Comparison of ENCODE assay signal across 16 cellular contexts in the genomic region with DNA sequence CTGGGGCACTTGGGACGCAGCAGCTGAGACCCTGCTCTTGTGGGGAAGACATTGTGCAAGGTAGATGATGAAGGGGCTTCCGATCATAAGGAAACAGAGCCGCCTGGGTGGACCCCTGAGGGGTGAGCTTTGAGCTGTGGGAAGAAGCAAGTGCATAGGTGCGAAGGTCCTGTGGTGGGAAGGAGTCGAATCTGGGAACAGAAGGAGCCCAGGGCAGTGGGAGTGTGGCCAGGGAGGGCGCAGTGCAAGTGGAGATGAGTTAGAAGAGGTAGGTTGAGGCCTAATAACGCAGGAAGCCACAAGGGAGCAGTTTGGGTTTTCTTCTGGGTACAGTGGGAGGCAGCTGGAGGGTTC. TPM values are rescaled to one million over a fixed set of nuclear protein-coding genes. Genes with fewer than 3 reads are reported as not detected.
DNase-seq lines count a peak whose midpoint lies in the region; ATAC-seq, FAIRE-seq and TF ChIP-seq lines count a peak whose summit lies in the region.
"Had no signal": no experiment of that assay in that cellular context is flagged by ENCODE, and none has a peak within 500 bp of the region (broad histone marks: within the 10 kb centered on the region; RNA-seq: fewer than 3 reads in every experiment).

No MANE protein-coding gene starts in this region.

- no peak overlapping the region for H3K9ac ChIP-seq in GM12878 (ENCODE audit: control insufficient read depth, insufficient read depth, low read length)
- no peak overlapping the region for H3K9ac ChIP-seq in neural progenitor cell

- TF ChIP-seq RAD21 in GM12878 (IDR thresholded peaks at IDR 0.05; ENCODE audit: insufficient read depth, low read depth, low read length), result no peak

- no peak overlapping the region for H3K27ac ChIP-seq in CD8-positive, alpha-beta memory T cell (ENCODE audit: low read depth, low read length)
- peak overlapping the region; percentile 97 for H3K27ac ChIP-seq in GM12878 (ENCODE audit: control insufficient read depth, insufficient read depth)
- H3K27ac ChIP-seq in neural progenitor cell, result no peak overlapping the region
- H3K27ac ChIP-seq: C4-2B, lower lobe of right lung, skin epidermis had no signal

- in situ Hi-C loops in GM12878 (cut with MboI), result loop anchor here (5.0 kb wide), 1 partner anchor 81 kb away; no protein-coding TSS in a partner anchor

- H3K9me3 Mint-ChIP-seq in CD14-positive monocyte, result peaks cover 0 to 3% (median 0%) of the 10 kb centered on the region in 7 donors
- peaks cover 0 to 3% (median 0%) of the 10 kb centered on the region in 5 donors for H3K9me3 Mint-ChIP-seq in CD8-positive, alpha-beta memory T cell
- no peaks in the 10 kb centered on the region for H3K9me3 Mint-ChIP-seq in neural progenitor cell

- H3K36me3 Mint-ChIP-seq in CD14-positive monocyte, result peaks cover 84 to 95% of the 10 kb centered on the region in 2 donors
- peaks cover 7 to 93% (median 9%) of the 10 kb centered on the region in 3 donors for H3K36me3 Mint-ChIP-seq in CD8-positive, alpha-beta memory T cell
- H3K36me3 Mint-ChIP-seq in neural progenitor cell, result peaks cover 12% of the 10 kb centered on the region

- DNase-seq in CD14-positive monocyte (ENCODE audit: low spot score) (no peak), GM12878 (ENCODE audit: low read depth, low spot score) (no peak), neural progenitor cell (ENCODE audit: low spot score) (no peak), NCI-H1105 treated with DMSO at 0.1 percent for 48 hours (lab: John Stamatoyannopoulos, UW) (no peak), NCI-H2196 treated with DMSO at 0.1 percent for 48 hours (lab: John Stamatoyannopoulos, UW; ENCODE audit: unreplicated experiment) (no peak)
- peak in 1 of 5 donors; percentile 17 for DNase-seq in CD8-positive, alpha-beta memory T cell
- DNase-seq: cerebellar nuclear complex, IMR-90, NCI-H1105, SIG-M5 had no signal

- TF ChIP-seq CTCF in CD14-positive monocyte (IDR thresholded peaks at IDR 0.05) (no peak), GM12878 (IDR thresholded peaks at IDR 0.05 in 2 of 3, conservative IDR thresholded peaks at IDR 0.05 in 1 of 3; ENCODE audit: control insufficient read depth in 2 of 3, extremely low read depth in 1 of 3, insufficient read depth in 1 of 3, low read depth in 3 of 3, low read length in 3 of 3) (no peak), neural progenitor cell (IDR thresholded peaks at IDR 0.05) (no peak)

- peak overlapping the region in 4 of 7 donors; percentile 26 to 83 (median 36) for H3K27ac Mint-ChIP-seq in CD14-positive monocyte
- H3K27ac Mint-ChIP-seq in CD8-positive, alpha-beta memory T cell, result peak overlapping the region in 7 of 8 donors; percentile 65 to 98 (median 87)
- peak overlapping the region; percentile 27 for H3K27ac Mint-ChIP-seq in neural progenitor cell

- peaks cover 78% of the 10 kb centered on the region for H3K4me1 ChIP-seq in CD8-positive, alpha-beta memory T cell (ENCODE audit: insufficient read depth, low read length)
- H3K4me1 ChIP-seq in GM12878 (ENCODE audit: control insufficient read depth, insufficient read depth, low read length) (peaks cover 49% of the 10 kb centered on the region), neural progenitor cell (peaks cover 17% of the 10 kb centered on the region)
- H3K4me1 ChIP-seq: HAP-1 had no signal

- TF ChIP-seq POLR2A in GM12878 (IDR thresholded peaks at IDR 0.05; ENCODE audit: low read depth, low read length), result 0 out of 2 replicates have a peak, but pooled peaks have one; percentile 1

- H3F3A ChIP-seq in neural progenitor cell (ENCODE audit: low read depth), result peaks cover 5% of the 10 kb centered on the region

- SMC1A ChIA-PET in GM12878 (lab: Charles Lee; ENCODE audit: uncharacterized antibody, unreplicated experiment), result interaction anchor here (1.1 to 2.2 kb wide), 11 partner anchors 10 to 97 kb away, joined by 3 to 13 read pairs (median 4); no protein-coding TSS in a partner anchor

- H3K9me3 ChIP-seq in CD8-positive, alpha-beta memory T cell (ENCODE audit: low read length), result no peaks in the 10 kb centered on the region
- H3K9me3 ChIP-seq in GM12878 (replicated peaks; ENCODE audit: control insufficient read depth, insufficient read depth, low read length), result no peaks in the 10 kb centered on the region
- H3K9me3 ChIP-seq in neural progenitor cell (ENCODE audit: low read depth), result no peaks in the 10 kb centered on the region
- H3K9me3 ChIP-seq: HAP-1, lower lobe of right lung had no signal

- intact Hi-C loops in CD14-positive monocyte (cut with micrococcal nuclease) (no loop called here), GM12878 (cut with micrococcal nuclease; ENCODE audit: unreplicated experiment) (no loop called here)

- H3K27me3 ChIP-seq in CD8-positive, alpha-beta memory T cell (ENCODE audit: insufficient read depth, low read length, poor library complexity, severe bottlenecking), result no peaks in the 10 kb centered on the region
- H3K27me3 ChIP-seq in GM12878 (replicated peaks in 1 of 2; ENCODE audit: control insufficient read depth in 2 of 2, insufficient read depth in 2 of 2, low read length in 1 of 2) (no peaks in the 10 kb centered on the region), neural progenitor cell (no peaks in the 10 kb centered on the region)

- no peak for TF ChIP-seq EP300 in GM12878 (IDR thresholded peaks at IDR 0.05; ENCODE audit: borderline replicate concordance in 1 of 2, control insufficient read depth in 1 of 2, low read depth in 2 of 2, low read length in 2 of 2)

- H2AFZ ChIP-seq in GM12878 (ENCODE audit: control insufficient read depth, low read depth, low read length), result no peak overlapping the region
- no peak overlapping the region for H2AFZ ChIP-seq in neural progenitor cell (replicated peaks)

- BruUV-seq in GM12878 (replicated peaks; lab: Mats Ljungman, UMichigan), result no TSS peak

- CTCF ChIA-PET in CD8-positive, alpha-beta memory T cell (lab: Charles Lee), result interaction anchor here (1.2 to 7.5 kb wide), 5 partner anchors 11 to 71 kb away, joined by 3 to 67 read pairs (median 4); partner anchors contain the start of gene RBM38
- CTCF ChIA-PET in GM12878 (lab: Yijun Ruan, JAX), result interaction anchor here (0.7 to 3.9 kb wide), 11 partner anchors 20 to 216 kb away, joined by 3 to 26 read pairs (median 4); no protein-coding TSS in a partner anchor

- ATAC-seq in GM12878 (no peak), GM21529 (IDR thresholded peaks at IDR 0.05; ENCODE audit: unreplicated experiment) (no peak)
- ATAC-seq: lower lobe of right lung had no signal

- H3K4me3 Mint-ChIP-seq in CD14-positive monocyte (no peak overlapping the region), neural progenitor cell (no peak overlapping the region)
- peak overlapping the region; percentile 39 to 77 (median 61) for H3K4me3 Mint-ChIP-seq in CD8-positive, alpha-beta memory T cell

- POLR2A ChIA-PET in CD8-positive, alpha-beta memory T cell (lab: Charles Lee), result no interaction called here
- POLR2A ChIA-PET in GM12878 (lab: Charles Lee), result interaction anchor here (0.7 to 6.9 kb wide), 11 partner anchors 9 to 95 kb away, joined by 3 to 58 read pairs (median 4); partner anchors contain the start of gene RBM38

- H3K4me3 ChIP-seq in CD8-positive, alpha-beta memory T cell (ENCODE audit: low read length), result no peak overlapping the region
- H3K4me3 ChIP-seq in GM12878 (peak overlapping the region; percentile 72; the same call in 1 of the 2 replicates), neural progenitor cell (no peak overlapping the region)
- H3K4me3 ChIP-seq: HAP-1, lower lobe of right lung, skin epidermis had no signal

- no peak for FAIRE-seq in GM12878 (lab: Jason Lieb, UNC)
- FAIRE-seq: frontal cortex had no signal

- H3K79me2 ChIP-seq in GM12878 (ENCODE audit: control insufficient read depth, insufficient read depth, low read length) (peaks cover 64% of the 10 kb centered on the region), neural progenitor cell (ENCODE audit: low read depth) (peaks cover 55% of the 10 kb centered on the region)

- H3K27me3 Mint-ChIP-seq in CD14-positive monocyte (ENCODE audit: low read depth in 3 of 3) (peaks cover 0 to 5% (median 4%) of the 10 kb centered on the region in 3 donors), neural progenitor cell (ENCODE audit: insufficient read depth, low read depth) (no peaks in the 10 kb centered on the region)
- peaks cover 0 to 19% of the 10 kb centered on the region in 2 donors for H3K27me3 Mint-ChIP-seq in CD8-positive, alpha-beta memory T cell

- H3K36me3 ChIP-seq in CD8-positive, alpha-beta memory T cell (ENCODE audit: insufficient read depth, low read length), result peaks cover 70% of the 10 kb centered on the region
- peaks cover 34 to 44% of the 10 kb centered on the region in 2 experiments for H3K36me3 ChIP-seq in GM12878 (ENCODE audit: control insufficient read depth in 2 of 2, insufficient read depth in 2 of 2, low read length in 1 of 2)
- no peaks in the 10 kb centered on the region for H3K36me3 ChIP-seq in neural progenitor cell

- 97% methylated on average over 7 of the region's 7 CpGs for WGBS in GM12878 (ENCODE audit: insufficient coverage, insufficient replicate concordance, low lambda C conversion rate, missing lambda C conversion rate)

- H3K4me1 Mint-ChIP-seq in CD14-positive monocyte (peaks cover 54% of the 10 kb centered on the region), neural progenitor cell (peaks cover 19% of the 10 kb centered on the region)
- peaks cover 61 to 88% (median 62%) of the 10 kb centered on the region in 3 donors for H3K4me1 Mint-ChIP-seq in CD8-positive, alpha-beta memory T cell

- H3K4me2 ChIP-seq in GM12878 (ENCODE audit: control insufficient read depth, insufficient read depth) (peak overlapping the region; percentile 99; the same call in 1 of the 2 replicates), neural progenitor cell (no peak overlapping the region)

- RAD21 ChIA-PET in GM12878 (lab: Charles Lee; ENCODE audit: unreplicated experiment), result interaction anchor here (1.1 to 4.8 kb wide), 8 partner anchors 11 to 81 kb away, joined by 3 to 52 read pairs (median 6); partner anchors contain the start of gene RBM38

- peaks cover 3% of the 10 kb centered on the region for H4K20me1 ChIP-seq in GM12878 (ENCODE audit: control insufficient read depth, insufficient read depth)
- peaks cover 27% of the 10 kb centered on the region for H4K20me1 ChIP-seq in neural progenitor cell (ENCODE audit: low read depth)

RNA-seq across cellular contexts. Expression of gene RBM38, which starts 10.3 kb away (rescaled TPM):
- polyA plus RNA-seq in CD14-positive monocyte (10 to 100 TPM in 1 of 2 donors, 1 to 10 TPM in 1; 7.5 to 17.8 TPM), GM12878 (2011; rRNA removed) (29.9 and 57.3 TPM in 2 replicates), GM12878 (2014; fragmentation: Illumina TruSeq; extraction: Trizol) (4.3 and 22.9 TPM in 2 replicates), GM12878 (2014; fragmentation: Nextera tagmentation; extraction: Ambion mirVana) (1 to 10 TPM in 1 of 2 experiments, under 1 TPM in 1; 0.32 to 1.3 TPM), GM12878 (2014; rRNA removed) (118 and 127 TPM in 2 replicates), GM12878 (2016; fragmentation: Nextera tagmentation; extraction: Ambion mirVana) (10 to 100 TPM; 10.4 to 13.2 TPM)
- total RNA-seq in CD8-positive, alpha-beta memory T cell, result 100 to 1,000 TPM; 101 to 107 TPM
- 94.4 TPM for polyA plus RNA-seq in CD8-positive, alpha-beta memory T cell
- 58.6 and 73.2 TPM in 2 replicates for total RNA-seq in GM12878 (2013; cell fraction: nucleolus; rRNA removed)
- total RNA-seq in GM12878 (2014; rRNA removed) (68.6 and 79.7 TPM in 2 replicates), GM12878 (2014; rRNA removed; fragmentation: Illumina TruSeq; extraction: Trizol) (23.2 and 27.5 TPM in 2 replicates), GM12878 (2021) (102 and 104 TPM in 2 replicates), neural progenitor cell (ENCODE audit: low replicate concordance) (26.6 and 53.4 TPM in 2 replicates)
- 37.7 TPM for polyA plus RNA-seq in GM12878 (2011; ENCODE audit: low read depth)
- 90.6 and 104 TPM in 2 replicates for polyA plus RNA-seq in GM12878 (2011; cell fraction: cytosol; rRNA removed)
- polyA plus RNA-seq in GM12878 (2011; cell fraction: nucleus; rRNA removed), result 86.7 and 88.5 TPM in 2 replicates
- 96.5 and 121 TPM in 2 replicates for polyA plus RNA-seq in GM12878 (2012)
- 24.3 and 61.6 TPM in 2 replicates for polyA minus RNA-seq in GM12878 (2011; rRNA and poly(A)+ RNA removed)
- 39.3 and 39.8 TPM in 2 replicates for polyA minus RNA-seq in GM12878 (2011; cell fraction: cytosol; rRNA and poly(A)+ RNA removed)
- 16.6 and 21.1 TPM in 2 replicates for polyA minus RNA-seq in GM12878 (2011; cell fraction: nucleus; rRNA and poly(A)+ RNA removed)

RNA-seq across cellular contexts. Expression of gene RAE1, which starts 50.5 kb away (rescaled TPM):
- polyA plus RNA-seq in CD14-positive monocyte (10 to 100 TPM; 15.8 to 21.7 TPM), GM12878 (2011; rRNA removed) (28.7 and 33.1 TPM in 2 replicates), GM12878 (2014; fragmentation: Illumina TruSeq; extraction: Trizol) (50.0 and 54.4 TPM in 2 replicates), GM12878 (2014; fragmentation: Nextera tagmentation; extraction: Ambion mirVana) (100 to 1,000 TPM in 1 of 2 experiments, 10 to 100 TPM in 1; 93.0 to 107 TPM), GM12878 (2014; rRNA removed) (30.7 and 38.9 TPM in 2 replicates), GM12878 (2016; fragmentation: Nextera tagmentation; extraction: Ambion mirVana) (10 to 100 TPM; 83.1 to 91.3 TPM)
- total RNA-seq in CD8-positive, alpha-beta memory T cell, result 10 to 100 TPM; 50.2 to 52.8 TPM
- polyA plus RNA-seq in CD8-positive, alpha-beta memory T cell, result 40.7 TPM
- 53.1 and 64.9 TPM in 2 replicates for total RNA-seq in GM12878 (2013; cell fraction: nucleolus; rRNA removed)
- total RNA-seq in GM12878 (2014; rRNA removed) (38.4 and 39.1 TPM in 2 replicates), GM12878 (2014; rRNA removed; fragmentation: Illumina TruSeq; extraction: Trizol) (41.9 and 44.1 TPM in 2 replicates), GM12878 (2021) (34.2 and 36.1 TPM in 2 replicates), neural progenitor cell (ENCODE audit: low replicate concordance) (50.2 and 77.6 TPM in 2 replicates)
- 27.0 TPM for polyA plus RNA-seq in GM12878 (2011; ENCODE audit: low read depth)
- 46.0 and 95.5 TPM in 2 replicates for polyA plus RNA-seq in GM12878 (2011; cell fraction: cytosol; rRNA removed)
- polyA plus RNA-seq in GM12878 (2011; cell fraction: nucleus; rRNA removed), result 109 and 137 TPM in 2 replicates
- polyA plus RNA-seq in GM12878 (2012), result 29.3 and 29.4 TPM in 2 replicates
- polyA minus RNA-seq in GM12878 (2011; rRNA and poly(A)+ RNA removed), result 45.1 and 67.6 TPM in 2 replicates
- 11.0 and 17.0 TPM in 2 replicates for polyA minus RNA-seq in GM12878 (2011; cell fraction: cytosol; rRNA and poly(A)+ RNA removed)
- polyA minus RNA-seq in GM12878 (2011; cell fraction: nucleus; rRNA and poly(A)+ RNA removed), result 63.8 and 74.1 TPM in 2 replicates

Comparison
In these comparisons a context has a peak if more than half of its experiments do, and no peak if none do; other contexts are left out.
1. H3K27ac Mint-ChIP-seq: peak in every context shown above with its lines; median percentile 87 in CD8-positive, alpha-beta memory T cell; 36 in CD14-positive monocyte; 27 in neural progenitor cell.
2. H3K4me3 Mint-ChIP-seq: peak in CD8-positive, alpha-beta memory T cell (7 of 7); none in CD14-positive monocyte (0 of 2) and neural progenitor cell (single experiment).